Comparison of ENCODE assay signal across 20 cellular contexts in the genomic region with DNA sequence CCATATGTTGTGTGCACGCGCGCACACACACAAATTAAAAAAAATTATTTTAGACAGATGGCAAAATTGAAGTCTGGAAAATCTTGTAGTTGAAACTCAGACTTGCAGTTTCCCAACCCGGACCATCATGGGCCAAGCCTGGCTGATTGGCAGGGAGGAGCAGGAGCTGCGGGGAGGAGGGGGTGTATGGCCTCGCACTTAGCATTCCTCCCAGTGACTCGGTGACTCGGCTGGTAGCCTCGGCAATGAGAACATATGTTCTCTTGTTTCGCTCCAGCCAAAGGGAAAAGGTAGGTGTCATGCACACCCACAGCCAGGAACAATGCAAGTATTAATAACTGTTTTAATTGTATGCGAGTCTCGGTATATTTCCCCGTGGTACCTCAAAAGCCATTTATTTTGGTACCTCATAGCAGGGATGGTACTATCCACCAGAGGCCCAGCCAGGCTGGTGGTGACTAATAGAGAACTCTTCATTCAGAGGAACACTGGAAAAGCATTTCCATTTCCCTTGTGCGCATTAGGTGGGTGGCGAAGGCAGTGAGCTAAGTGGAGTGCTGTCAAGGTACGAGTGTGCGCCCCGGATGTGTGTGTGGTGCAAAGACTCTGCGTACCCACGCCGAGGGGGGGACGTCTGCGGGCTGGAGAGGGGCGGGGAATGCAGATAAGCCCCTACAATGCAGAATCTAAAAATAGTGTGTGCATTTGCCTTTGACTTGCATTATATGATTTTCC.
A peak's percentile ranks its signal among the peaks of the same experiment; 100 is the strongest.
DNase-seq lines count a peak whose midpoint lies in the region; ATAC-seq and TF ChIP-seq lines count a peak whose summit lies in the region.
"Had no signal": no experiment of that assay in that cellular context is flagged by ENCODE, and none has a peak within 500 bp of the region (broad histone marks: within the 10 kb centered on the region; RNA-seq: fewer than 3 reads in every experiment).

No MANE protein-coding gene starts in this region.

- H3K27ac ChIP-seq in heart left ventricle (peak overlapping the region in 1 of 12 donors; percentile 9), temporal lobe (ENCODE audit: low read depth, low read length) (peak overlapping the region; percentile 23), gastroesophageal sphincter (no peak overlapping the region)
- H3K27ac ChIP-seq: parathyroid adenoma, RWPE1 had no signal

- DNase-seq in heart left ventricle = peak in 2 of 5 donors; percentile 45 to 48
- no peak for DNase-seq in Right ventricle myocardium inferior (ENCODE audit: missing footprints)
- DNase-seq in SHP77 (lab: John Stamatoyannopoulos, UW) = peak; percentile 49 to 73
- DNase-seq in left ventricle myocardium superior = peak; percentile 51
- no peak for DNase-seq in cerebellar nuclear complex (lab: John Stamatoyannopoulos, UW)
- no peak for DNase-seq in NCI-H1694 (lab: John Stamatoyannopoulos, UW)
- DNase-seq: activated CD4-positive, alpha-beta T cell treated with anti-CD3 and anti-CD28 coated beads, Interleukin-2, amount 50 U/mL, for 1 hour; activated CD8-positive, alpha-beta memory T cell treated with anti-CD3 and anti-CD28 coated beads, Interleukin-2, amount 50 U/mL, for 48 hours; activated gamma-delta T cell treated with Interleukin-2 at 50 U/mL for 16 hours; CD4-positive, alpha-beta memory T cell; immature natural killer cell; KG1; stimulated activated CD4-positive, alpha-beta T cell treated with anti-CD3 and anti-CD28 coated beads, Interleukin-1b, Interleukin-23, amount 100 ng/mL, for 48 hours; stimulated activated naive CD4-positive, alpha-beta T cell; transverse colon had no signal

- H3K4me3 ChIP-seq in heart left ventricle (no peak overlapping the region), gastroesophageal sphincter (no peak overlapping the region)
- H3K4me3 ChIP-seq: lung, transverse colon had no signal

- ATAC-seq in heart left ventricle (peak; percentile 42 to 77 (median 62)), Right ventricle myocardium inferior (no peak), left ventricle myocardium superior (peak; percentile 83), gastroesophageal sphincter (no peak)

- no peaks in the 10 kb centered on the region for H3K27me3 ChIP-seq in heart left ventricle
- peaks cover 59% of the 10 kb centered on the region for H3K27me3 ChIP-seq in gastroesophageal sphincter
- H3K27me3 ChIP-seq: transverse colon had no signal

- no peak for TF ChIP-seq POLR2A in heart left ventricle (IDR thresholded peaks at IDR 0.05)
- no peak for TF ChIP-seq POLR2A in gastroesophageal sphincter (IDR thresholded peaks at IDR 0.05)

- H3K4me1 ChIP-seq in heart left ventricle = peaks cover 0 to 10% (median 0%) of the 10 kb centered on the region in 12 donors
- H3K4me1 ChIP-seq in gastroesophageal sphincter = no peaks in the 10 kb centered on the region
- H3K4me1 ChIP-seq: parathyroid adenoma had no signal

- intact Hi-C loops in heart left ventricle (cut with DNase I) = no loop called here
- intact Hi-C loops in Right ventricle myocardium inferior (cut with DNase I) = no loop called here
- intact Hi-C loops in left ventricle myocardium superior (cut with micrococcal nuclease) = no loop called here

- H3K36me3 ChIP-seq in heart left ventricle = no peaks in the 10 kb centered on the region
- H3K36me3 ChIP-seq in gastroesophageal sphincter = no peaks in the 10 kb centered on the region
- H3K36me3 ChIP-seq: transverse colon had no signal

- TF ChIP-seq CTCF in heart left ventricle (IDR thresholded peaks at IDR 0.05) = no peak
- TF ChIP-seq CTCF in gastroesophageal sphincter (IDR thresholded peaks at IDR 0.05) = no peak

- H3K9me3 ChIP-seq in heart left ventricle = peaks cover 0 to 7% (median 0%) of the 10 kb centered on the region in 12 donors
- H3K9me3 ChIP-seq in gastroesophageal sphincter = peaks cover 0 to 8% (median 0%) of the 10 kb centered on the region in 3 donors
- H3K9me3 ChIP-seq: transverse colon had no signal

- no peak for TF ChIP-seq EP300 in gastroesophageal sphincter (IDR thresholded peaks at IDR 0.05)

- WGBS in heart left ventricle, 4 donors = 53 to 63% (median 60%) methylated on average over 21 to 24 of the region's 24 CpGs
- 83 to 84% methylated on average over 13 to 17 of the region's 24 CpGs for WGBS in gastroesophageal sphincter (ENCODE audit: low coverage in 1 of 2), 2 donors

Comparison
In these comparisons a context has a peak if more than half of its experiments do, and no peak if none do; other contexts are left out.
1. ATAC-seq: peak in heart left ventricle (4 of 4) and left ventricle myocardium superior (single experiment); none in Right ventricle myocardium inferior (single experiment) and gastroesophageal sphincter (single experiment).
2. DNase-seq: peak in SHP77 (2 of 2) and left ventricle myocardium superior (single experiment); none in Right ventricle myocardium inferior (single experiment), cerebellar nuclear complex (0 of 2) and NCI-H1694 (single experiment).